15 cellular contexts compared by ENCODE assay signal in genomic region chr7:85457911-85458310, GRCh38.
A peak's percentile ranks its signal among the peaks of the same experiment; 100 is the strongest.
DNase-seq lines count a peak whose midpoint lies in the region; ATAC-seq and TF ChIP-seq lines count a peak whose summit lies in the region.
"Had no signal": no experiment of that assay in that cellular context is flagged by ENCODE, and none has a peak within 500 bp of the region (broad histone marks: within the 10 kb centered on the region; RNA-seq: fewer than 3 reads in every experiment).

No MANE protein-coding gene starts in this region.

- CTCF ChIA-PET in WTC11 (lab: Charles Lee), result no interaction called here

- H3K27ac ChIP-seq in GM23338 (ENCODE audit: low read depth) (no peak overlapping the region), neural progenitor cell (no peak overlapping the region)
- H3K27ac ChIP-seq: HL-60 had no signal

- DNase-seq in GM23338 (ENCODE audit: low spot score), result peak; percentile 17
- DNase-seq in WTC11 (ENCODE audit: low spot score), result peak; percentile 5
- DNase-seq in fibroblast of the aortic adventitia (ENCODE audit: low read depth), result peak; percentile 59
- DNase-seq in neural progenitor cell (ENCODE audit: low spot score), result peak; percentile 47
- DNase-seq in KBM-7, result no peak
- DNase-seq in foreskin melanocyte, result no peak
- DNase-seq in central memory CD4-positive, alpha-beta T cell, result no peak
- DNase-seq: C1 segment of cervical spinal cord; Calu3; CD4-positive, alpha-beta T cell; DMS79; GF-D8; H7 had no signal

- POLR2A ChIA-PET in WTC11 (lab: Charles Lee), result no interaction called here

- H3K4me2 ChIP-seq in GM23338 (no peak overlapping the region), neural progenitor cell (no peak overlapping the region)

- H3K9me3 Mint-ChIP-seq in GM23338 (no peaks in the 10 kb centered on the region), WTC11 (no peaks in the 10 kb centered on the region), neural progenitor cell (no peaks in the 10 kb centered on the region)
- H3K9me3 Mint-ChIP-seq: CD4-positive, alpha-beta T cell had no signal

- H3K27me3 Mint-ChIP-seq in GM23338 (ENCODE audit: insufficient read depth, low read depth, poor library complexity) (no peaks in the 10 kb centered on the region), WTC11 (ENCODE audit: low read depth) (no peaks in the 10 kb centered on the region), neural progenitor cell (ENCODE audit: insufficient read depth, low read depth) (no peaks in the 10 kb centered on the region)
- H3K27me3 Mint-ChIP-seq: B cell; CD4-positive, alpha-beta T cell had no signal

- H3K36me3 ChIP-seq in GM23338 (ENCODE audit: insufficient read depth) (no peaks in the 10 kb centered on the region), neural progenitor cell (no peaks in the 10 kb centered on the region)

- H3F3A ChIP-seq in GM23338 (replicated peaks; ENCODE audit: low read depth) (no peaks in the 10 kb centered on the region), neural progenitor cell (ENCODE audit: low read depth) (no peaks in the 10 kb centered on the region)

- H3K4me3 Mint-ChIP-seq in GM23338 (no peak overlapping the region), WTC11 (no peak overlapping the region), neural progenitor cell (no peak overlapping the region)
- H3K4me3 Mint-ChIP-seq: B cell; CD4-positive, alpha-beta T cell had no signal

- no peak overlapping the region for H3K9ac ChIP-seq in neural progenitor cell

- in situ Hi-C loops in KBM-7 (cut with MboI; ENCODE audit: low pct_unique_long_range_greater_than_20kb, low sequenced_read_pairs), result no loop called here

- H3K4me1 Mint-ChIP-seq in GM23338 (no peaks in the 10 kb centered on the region), WTC11 (no peaks in the 10 kb centered on the region), neural progenitor cell (no peaks in the 10 kb centered on the region)
- H3K4me1 Mint-ChIP-seq: B cell had no signal

- H3K9me3 ChIP-seq in neural progenitor cell (ENCODE audit: low read depth), result no peaks in the 10 kb centered on the region

- H3K27ac Mint-ChIP-seq in GM23338, result no peak overlapping the region
- no peak overlapping the region for H3K27ac Mint-ChIP-seq in WTC11
- no peak overlapping the region for H3K27ac Mint-ChIP-seq in neural progenitor cell
- H3K27ac Mint-ChIP-seq: B cell; CD4-positive, alpha-beta T cell had no signal

- H3K9me2 ChIP-seq in GM23338 (ENCODE audit: insufficient read depth), result no peaks in the 10 kb centered on the region

- H3K4me1 ChIP-seq in GM23338 (ENCODE audit: insufficient read depth) (no peaks in the 10 kb centered on the region), neural progenitor cell (no peaks in the 10 kb centered on the region)

- H3K4me3 ChIP-seq in GM23338 (no peak overlapping the region), fibroblast of the aortic adventitia (ENCODE audit: low read depth, low read length) (no peak overlapping the region), neural progenitor cell (no peak overlapping the region)

- no peaks in the 10 kb centered on the region for H4K20me1 ChIP-seq in GM23338 (replicated peaks; ENCODE audit: insufficient read depth)
- H4K20me1 ChIP-seq in neural progenitor cell (ENCODE audit: low read depth), result no peaks in the 10 kb centered on the region

- TF ChIP-seq CTCF in GM23338 (conservative IDR thresholded peaks at IDR 0.05; ENCODE audit: low read depth in 2 of 2) (no peak), WTC11 (IDR thresholded peaks at IDR 0.05) (no peak), fibroblast of the aortic adventitia (IDR thresholded peaks at IDR 0.05; ENCODE audit: insufficient read depth, low read length) (no peak), neural progenitor cell (IDR thresholded peaks at IDR 0.05) (no peak)

- ATAC-seq in GM23338, result peak; percentile 44
- peak; percentile 43 for ATAC-seq in WTC11

- no peaks in the 10 kb centered on the region for H3K27me3 ChIP-seq in GM23338 (ENCODE audit: insufficient read depth)
- H3K27me3 ChIP-seq in neural progenitor cell, result no peaks in the 10 kb centered on the region

- no peaks in the 10 kb centered on the region for H3K79me2 ChIP-seq in GM23338 (replicated peaks; ENCODE audit: insufficient read depth)
- no peaks in the 10 kb centered on the region for H3K79me2 ChIP-seq in neural progenitor cell (ENCODE audit: low read depth)

- H3K36me3 Mint-ChIP-seq in GM23338 (ENCODE audit: low read depth) (no peaks in the 10 kb centered on the region), WTC11 (no peaks in the 10 kb centered on the region), neural progenitor cell (no peaks in the 10 kb centered on the region)

- no peak overlapping the region for H2AFZ ChIP-seq in GM23338
- peak overlapping the region; percentile 4 for H2AFZ ChIP-seq in neural progenitor cell (replicated peaks)

TF ChIP-seq in GM23338, 12 proteins besides CTCF, POLR2A, EP300 and RAD21:
- TF ChIP-seq ZNF114 (CRISPR knock-in tag; IDR thresholded peaks at IDR 0.05) (no peak), STAT1 (IDR thresholded peaks at IDR 0.05; ENCODE audit: unreplicated experiment) (no peak), REST (IDR thresholded peaks at IDR 0.05; ENCODE audit: unreplicated experiment) (no peak), EZH2phosphoT487 (IDR thresholded peaks at IDR 0.05; ENCODE audit: unreplicated experiment) (no peak), EZH2 (IDR thresholded peaks at IDR 0.05; ENCODE audit: low read depth, unreplicated experiment) (no peak)

TF ChIP-seq in WTC11, 78 proteins besides CTCF, POLR2A, EP300 and RAD21:
- TF ChIP-seq ZNF425 (CRISPR knock-in tag; conservative IDR thresholded peaks at IDR 0.05) (no peak), STAT6 (CRISPR knock-in tag; conservative IDR thresholded peaks at IDR 0.05; ENCODE audit: low read depth) (no peak), NR1H2 (CRISPR knock-in tag; IDR thresholded peaks at IDR 0.05) (no peak), IRF1 (CRISPR knock-in tag; IDR thresholded peaks at IDR 0.05) (no peak), ZNF138 (CRISPR knock-in tag; conservative IDR thresholded peaks at IDR 0.05) (no peak)

Comparison
In these comparisons a context has a peak if more than half of its experiments do, and no peak if none do; other contexts are left out.
1. DNase-seq: peak in GM23338 (single experiment), WTC11 (single experiment), fibroblast of the aortic adventitia (single experiment) and neural progenitor cell (single experiment); none in KBM-7 (single experiment), foreskin melanocyte (single experiment) and central memory CD4-positive, alpha-beta T cell (single experiment).